9 cellular contexts compared by ENCODE assay signal in the genomic region with DNA sequence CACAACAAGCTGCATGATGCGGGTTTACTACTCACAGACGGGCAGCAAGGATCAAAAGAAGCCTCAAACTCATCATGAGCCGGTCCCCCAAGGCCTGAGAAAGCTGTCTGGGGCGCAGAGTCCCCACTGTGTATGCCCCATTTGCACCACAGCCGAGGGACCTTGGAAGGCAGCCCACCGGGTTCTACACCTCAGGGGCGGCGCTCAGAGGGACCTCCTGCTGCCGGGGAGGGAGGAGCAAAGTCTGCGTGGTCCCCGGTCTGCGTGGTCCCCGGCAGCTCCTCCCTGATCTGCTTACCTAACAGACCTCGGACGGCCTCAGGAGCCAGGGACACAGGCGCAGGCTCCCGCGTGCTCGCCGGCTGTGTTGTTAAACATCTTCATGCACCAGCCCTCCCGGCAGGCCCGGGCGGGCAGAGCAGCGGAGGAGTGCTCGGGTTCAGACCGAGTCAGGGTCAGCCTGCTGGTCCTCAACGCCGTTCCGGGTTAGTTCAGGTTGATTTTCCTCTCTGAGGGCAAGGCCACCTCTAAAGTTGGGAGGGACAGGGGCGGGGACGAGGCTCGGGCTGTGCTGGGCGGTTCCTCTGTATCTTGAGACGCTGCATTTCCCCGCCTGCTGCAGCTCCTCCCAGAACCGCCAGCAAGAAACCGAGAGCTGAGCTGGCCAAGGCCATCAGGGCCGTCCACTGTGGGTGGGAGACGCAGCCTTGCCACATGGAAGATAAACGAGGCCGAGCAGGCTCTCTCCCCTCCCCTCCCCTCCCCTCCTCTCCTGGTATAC.
DNase-seq lines count a peak whose midpoint lies in the region; TF ChIP-seq lines count a peak whose summit lies in the region.
"Had no signal": no experiment of that assay in that cellular context is flagged by ENCODE, and none has a peak within 500 bp of the region (broad histone marks: within the 10 kb centered on the region; RNA-seq: fewer than 3 reads in every experiment).

No MANE protein-coding gene starts in this region.

- H3K79me2 ChIP-seq in H9 (ENCODE audit: insufficient read depth, low read length) (no peaks in the 10 kb centered on the region), fibroblast of lung (ENCODE audit: control insufficient read depth, insufficient read depth, low read length) (no peaks in the 10 kb centered on the region), parathyroid adenoma (no peaks in the 10 kb centered on the region)

- no TSS peak for BruUV-seq in Calu3 (replicated peaks; lab: Mats Ljungman, UMichigan)

- H3K27ac Mint-ChIP-seq in H9 (peak overlapping the region in 1 of 3 experiments; percentile 91; a peak in 2 of 7 replicates), Calu3 (ENCODE audit: unreplicated experiment) (no peak overlapping the region)
- peak overlapping the region; percentile 52 for H3K27ac Mint-ChIP-seq in activated CD4-positive, alpha-beta memory T cell treated with anti-CD3 and anti-CD28 coated beads, Interleukin-2, amount 10 ng/mL, durations not matched to agents 7 days and 5 days

- no peak overlapping the region for H2AFZ ChIP-seq in H9 (ENCODE audit: low read length)
- no peak overlapping the region for H2AFZ ChIP-seq in fibroblast of lung (ENCODE audit: low read length)
- peak overlapping the region; percentile 60 for H2AFZ ChIP-seq in parathyroid adenoma

- no peak overlapping the region for H2BK12ac ChIP-seq in H9 (ENCODE audit: insufficient read length, low read depth, low read length)

- no peak overlapping the region for H3T11ph ChIP-seq in H9 (ENCODE audit: low read length)

- H3K4me1 ChIP-seq in H9 (ENCODE audit: insufficient read depth, low read length), result no peaks in the 10 kb centered on the region
- no peaks in the 10 kb centered on the region for H3K4me1 ChIP-seq in fibroblast of lung (ENCODE audit: control insufficient read depth, extremely low read depth, insufficient read depth, low read length)
- no peaks in the 10 kb centered on the region for H3K4me1 ChIP-seq in parathyroid adenoma

- H3K4ac ChIP-seq in H9 (ENCODE audit: low read depth, low read length), result no peak overlapping the region

- POLR2A ChIA-PET in activated CD4-positive, alpha-beta memory T cell treated with anti-CD3 and anti-CD28 coated beads, Interleukin-2, amount 10 ng/mL, durations not matched to agents 7 days and 5 days (lab: Charles Lee), result no interaction called here

- H3K36me3 Mint-ChIP-seq in H9 (ENCODE audit: insufficient read depth in 1 of 3, low read depth in 3 of 3) (peaks cover 3 to 8% (median 3%) of the 10 kb centered on the region in 3 experiments; a peak in 3 of 7 replicates), Calu3 (ENCODE audit: insufficient read depth, unreplicated experiment) (no peaks in the 10 kb centered on the region)
- H3K36me3 Mint-ChIP-seq in activated CD4-positive, alpha-beta memory T cell treated with anti-CD3 and anti-CD28 coated beads, Interleukin-2, amount 10 ng/mL, durations not matched to agents 7 days and 5 days (ENCODE audit: low read depth), result peaks cover 6% of the 10 kb centered on the region

- peak overlapping the region; percentile 13; the same call in 1 of the 2 replicates for H3K14ac ChIP-seq in H9 (ENCODE audit: insufficient read depth, low read length)

- H3K9me3 ChIP-seq in H9 (ENCODE audit: control insufficient read depth, low read depth, low read length), result no peaks in the 10 kb centered on the region
- H3K9me3 ChIP-seq in fibroblast of lung (ENCODE audit: control insufficient read depth, insufficient read depth, low read depth, low read length), result no peaks in the 10 kb centered on the region
- H3K9me3 ChIP-seq in parathyroid adenoma (ENCODE audit: control insufficient read depth, low read length), result no peaks in the 10 kb centered on the region

- H3K9me3 Mint-ChIP-seq in H9, result no peaks in the 10 kb centered on the region; a peak in 2 of 5 replicates
- H3K9me3 Mint-ChIP-seq in activated CD4-positive, alpha-beta memory T cell treated with anti-CD3 and anti-CD28 coated beads, Interleukin-2, amount 10 ng/mL, durations not matched to agents 7 days and 5 days, result no peaks in the 10 kb centered on the region
- H3K9me3 Mint-ChIP-seq in Calu3 (ENCODE audit: low read depth, unreplicated experiment), result no peaks in the 10 kb centered on the region

- intact Hi-C loops in Calu3 (cut with micrococcal nuclease; ENCODE audit: unreplicated experiment), result no loop called here

- peak overlapping the region; percentile 37 for H3K4me2 ChIP-seq in H9 (ENCODE audit: insufficient read depth, insufficient read length, low read length)
- H3K4me2 ChIP-seq in fibroblast of lung (ENCODE audit: extremely low read depth, insufficient read depth, low read length), result peak overlapping the region; percentile 25
- no peak overlapping the region for H3K4me2 ChIP-seq in parathyroid adenoma (ENCODE audit: low read length)

- H4K91ac ChIP-seq in H9 (ENCODE audit: insufficient read length, low read depth, low read length), result no peak overlapping the region

- no peak overlapping the region for H2AK5ac ChIP-seq in H9 (ENCODE audit: insufficient read length, low read length)

- H2BK15ac ChIP-seq in H9 (ENCODE audit: low read depth, low read length), result no peak overlapping the region

- H4K20me1 ChIP-seq in H9 (ENCODE audit: control insufficient read depth, insufficient read depth, insufficient read length) (no peaks in the 10 kb centered on the region), fibroblast of lung (ENCODE audit: control insufficient read depth, extremely low read depth, insufficient read depth, low read length) (no peaks in the 10 kb centered on the region)

- no peak overlapping the region for H2BK20ac ChIP-seq in H9 (ENCODE audit: low read depth, low read length, poor library complexity, severe bottlenecking)

- no peaks in the 10 kb centered on the region for H3K23me2 ChIP-seq in H9 (ENCODE audit: insufficient read length, low read depth, low read length, poor library complexity, severe bottlenecking)

- H3K4me1 Mint-ChIP-seq in H9 (peaks cover 22 to 24% of the 10 kb centered on the region in 2 experiments), Calu3 (ENCODE audit: low read depth, unreplicated experiment) (no peaks in the 10 kb centered on the region)
- peaks cover 2% of the 10 kb centered on the region for H3K4me1 Mint-ChIP-seq in activated CD4-positive, alpha-beta memory T cell treated with anti-CD3 and anti-CD28 coated beads, Interleukin-2, amount 10 ng/mL, durations not matched to agents 7 days and 5 days

- H3K27me3 ChIP-seq in H9 (ENCODE audit: insufficient read depth, low read length), result no peaks in the 10 kb centered on the region
- no peaks in the 10 kb centered on the region for H3K27me3 ChIP-seq in fibroblast of lung (ENCODE audit: control insufficient read depth, insufficient read depth, low read length)
- no peaks in the 10 kb centered on the region for H3K27me3 ChIP-seq in parathyroid adenoma (ENCODE audit: control insufficient read depth, insufficient read depth, low read length)

- H3K56ac ChIP-seq in H9 (ENCODE audit: insufficient read length, low read depth, low read length), result no peak overlapping the region

- H3K4me3 ChIP-seq in fibroblast of lung (replicated peaks in 1 of 4; ENCODE audit: control extremely low read depth in 1 of 4, insufficient read depth in 1 of 4, low read depth in 3 of 4, low read length in 4 of 4) (no peak overlapping the region), parathyroid adenoma (ENCODE audit: low read depth, low read length) (no peak overlapping the region)

- CTCF ChIA-PET in activated CD4-positive, alpha-beta memory T cell treated with anti-CD3 and anti-CD28 coated beads, Interleukin-2, amount 10 ng/mL, durations not matched to agents 7 days and 5 days (lab: Charles Lee), result no interaction called here
- CTCF ChIA-PET in Calu3 (lab: Charles Lee), result no interaction called here

- H3K36me3 ChIP-seq in fibroblast of lung (ENCODE audit: control insufficient read depth, insufficient read depth, low read length), result no peaks in the 10 kb centered on the region
- no peaks in the 10 kb centered on the region for H3K36me3 ChIP-seq in parathyroid adenoma (ENCODE audit: control insufficient read depth, insufficient read depth, low read length)

- DNase-seq in H9, result peak; percentile 86
- peak; percentile 57 for DNase-seq in activated CD4-positive, alpha-beta memory T cell treated with anti-CD3 and anti-CD28 coated beads, Interleukin-2, amount 10 ng/mL, durations not matched to agents 7 days and 5 days
- peak; percentile 4 to 7 for DNase-seq in fibroblast of lung (ENCODE audit: low read depth in 2 of 2)
- no peak for DNase-seq in NCI-H446 treated with DMSO at 0.1 percent for 48 hours (lab: John Stamatoyannopoulos, UW)
- DNase-seq in UCSD-AML1 (lab: John Stamatoyannopoulos, UW; ENCODE audit: unreplicated experiment), result no peak
- DNase-seq in Calu3, result no peak
- no peak for DNase-seq in DMS153 treated with DMSO at 0.1 percent for 48 hours (lab: John Stamatoyannopoulos, UW; ENCODE audit: unreplicated experiment)
- DNase-seq: Right ventricle myocardium superior had no signal

- TF ChIP-seq CTCF in H9 (conservative IDR thresholded peaks at IDR 0.05) (no peak), fibroblast of lung (conservative IDR thresholded peaks at IDR 0.05 in 1 of 2, IDR thresholded peaks at IDR 0.05 in 1 of 2; ENCODE audit: low read depth in 1 of 2, low read length in 2 of 2) (no peak), parathyroid adenoma (IDR thresholded peaks at IDR 0.05) (no peak), Calu3 (IDR thresholded peaks at IDR 0.05; ENCODE audit: unreplicated experiment) (no peak)

- no CpG with 5 or more reads among the region's 41 CpGs for WGBS in H9 (ENCODE audit: extremely low coverage, insufficient read length, low lambda C conversion rate)

- H2BK120ac ChIP-seq in H9 (ENCODE audit: low read depth, low read length, poor library complexity, severe bottlenecking), result no peak overlapping the region

- H3K79me1 ChIP-seq in H9 (ENCODE audit: insufficient read depth, low read depth, low read length, poor library complexity, severe bottlenecking), result no peaks in the 10 kb centered on the region

- H3K18ac ChIP-seq in H9 (ENCODE audit: insufficient read length, low read depth, low read length), result no peak overlapping the region

- H3K9ac ChIP-seq in H9 (ENCODE audit: extremely low read depth, insufficient read length, low read length), result no peak overlapping the region
- H3K9ac ChIP-seq in fibroblast of lung (ENCODE audit: insufficient read depth, low read length), result no peak overlapping the region
- H3K9ac ChIP-seq in parathyroid adenoma, result no peak overlapping the region

- H3K4me3 Mint-ChIP-seq in H9, result peak overlapping the region; percentile 52 to 71
- peak overlapping the region; percentile 72 for H3K4me3 Mint-ChIP-seq in activated CD4-positive, alpha-beta memory T cell treated with anti-CD3 and anti-CD28 coated beads, Interleukin-2, amount 10 ng/mL, durations not matched to agents 7 days and 5 days
- H3K4me3 Mint-ChIP-seq in Calu3 (ENCODE audit: low read depth, unreplicated experiment), result no peak overlapping the region

- no peak overlapping the region for H4K5ac ChIP-seq in H9 (ENCODE audit: insufficient read length, low read depth, low read length)

- H3K27ac ChIP-seq in H9 (ENCODE audit: insufficient read length, low read depth, low read length), result no peak overlapping the region
- H3K27ac ChIP-seq in fibroblast of lung (ENCODE audit: insufficient read depth, low read length), result no peak overlapping the region
- no peak overlapping the region for H3K27ac ChIP-seq in parathyroid adenoma

- H2BK5ac ChIP-seq in H9 (ENCODE audit: insufficient read length, low read length), result no peak overlapping the region

- no peak overlapping the region for H4K8ac ChIP-seq in H9 (replicated peaks; ENCODE audit: insufficient read length, low read depth, low read length)

- no peak overlapping the region for H3K23ac ChIP-seq in H9 (ENCODE audit: insufficient read length, low read depth, low read length)

- H3K27me3 Mint-ChIP-seq in H9 (ENCODE audit: low read depth) (peaks cover 35% of the 10 kb centered on the region), Calu3 (ENCODE audit: unreplicated experiment) (peaks cover 27% of the 10 kb centered on the region)
- no peaks in the 10 kb centered on the region for H3K27me3 Mint-ChIP-seq in activated CD4-positive, alpha-beta memory T cell treated with anti-CD3 and anti-CD28 coated beads, Interleukin-2, amount 10 ng/mL, durations not matched to agents 7 days and 5 days

Comparison
In these comparisons a context has a peak if more than half of its experiments do, and no peak if none do; other contexts are left out.
1. DNase-seq: peak in H9 (single experiment), activated CD4-positive, alpha-beta memory T cell treated with anti-CD3 and anti-CD28 coated beads, Interleukin-2, amount 10 ng/mL, durations not matched to agents 7 days and 5 days (single experiment) and fibroblast of lung (2 of 2); none in NCI-H446 treated with DMSO at 0.1 percent for 48 hours (single experiment), UCSD-AML1 (single experiment), Calu3 (single experiment) and DMS153 treated with DMSO at 0.1 percent for 48 hours (single experiment).